ENCODE assay signal across 22 cellular contexts in genomic region chr3:106093616-106094015, GRCh38.
"Had no signal": no experiment of that assay in that cellular context is flagged by ENCODE, and none has a peak within 500 bp of the region (broad histone marks: within the 10 kb centered on the region; RNA-seq: fewer than 3 reads in every experiment).

No MANE protein-coding gene starts in this region.

- H3K4me3 Mint-ChIP-seq: IgD-negative memory B cell, T-cell had no signal

- H3K4me2 ChIP-seq: KMS-11, SK-N-SH had no signal

- H3K27me3 Mint-ChIP-seq: IgD-negative memory B cell, T-cell had no signal

- H3K27ac ChIP-seq: KMS-11, RWPE1 had no signal

- H3K4me3 ChIP-seq: K562 had no signal

- H3K9me3 ChIP-seq: SK-N-SH had no signal

- H3K36me3 Mint-ChIP-seq: IgD-negative memory B cell, T-cell had no signal

- H3K9me3 Mint-ChIP-seq: IgD-negative memory B cell had no signal

- H3K27ac Mint-ChIP-seq: IgD-negative memory B cell, T-cell had no signal

- H3K9ac ChIP-seq: KMS-11, SK-N-SH had no signal

- DNase-seq: Kasumi-1, NCI-H1092, NCI-H1105 treated with DMSO at 0.1 percent for 48 hours, NCI-H1436, NCI-H187, NCI-H2029, NCI-H2081 treated with DMSO at 0.1 percent for 48 hours, NCI-H2171, NCI-H226, NCI-H446, NCI-H510A, NCI-H524 treated with DMSO at 0.1 percent for 48 hours, NCI-H69, NCI-H774, SHP77, SK-N-SH, SW 1271, T-cell had no signal
